In the genomic region with DNA sequence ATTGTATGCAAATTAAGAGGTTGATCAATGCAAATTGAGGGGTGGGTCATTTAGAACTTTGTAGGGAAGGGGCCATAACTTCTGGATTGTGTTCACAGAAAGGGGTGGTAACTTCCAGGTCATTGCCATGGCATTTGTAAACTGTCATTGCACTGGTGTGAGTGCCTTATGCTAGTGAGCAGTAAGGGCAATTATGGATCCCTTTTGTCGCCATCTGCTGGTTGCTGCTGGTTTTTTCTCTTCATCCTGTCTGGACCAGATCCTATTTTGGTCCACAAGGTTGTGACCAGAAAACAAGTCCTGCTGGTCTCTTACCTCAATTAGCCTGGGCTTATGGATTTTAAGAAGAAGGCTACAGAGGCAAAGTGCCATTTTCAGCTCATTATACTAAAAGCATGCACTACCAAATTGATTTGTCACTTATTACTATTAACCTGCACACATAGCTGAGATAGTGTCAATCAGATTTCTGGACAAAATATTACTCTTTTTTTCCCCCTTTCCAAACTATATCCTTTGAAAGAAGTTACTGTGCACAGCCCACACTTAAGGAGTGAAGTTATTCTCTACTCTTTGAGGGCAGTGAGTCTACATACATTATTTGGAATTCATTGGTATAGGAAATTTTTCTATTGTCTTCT, we compare ENCODE assay signal across 8 cellular contexts.
A peak's percentile ranks its signal among the peaks of the same experiment; 100 is the strongest.
DNase-seq lines count a peak whose midpoint lies in the region; ATAC-seq and TF ChIP-seq lines count a peak whose summit lies in the region.

No MANE protein-coding gene starts in this region.

- H3K4me1 ChIP-seq in thyroid gland: no peaks in the 10 kb centered on the region

- H3K9me3 ChIP-seq in thyroid gland: no peaks in the 10 kb centered on the region

- ATAC-seq in GM19025 (IDR thresholded peaks at IDR 0.05; ENCODE audit: low read depth, unreplicated experiment): peak; percentile 88
- ATAC-seq in HG03139 (IDR thresholded peaks at IDR 0.05; ENCODE audit: unreplicated experiment): peak; percentile 93
- peak; percentile 55 for ATAC-seq in activated CD8-positive, alpha-beta T cell treated with anti-CD3 and anti-CD28 coated beads for 36 hours
- ATAC-seq in naive thymus-derived CD8-positive, alpha-beta T cell: peak in 1 of 2 donors; percentile 54

- no peak overlapping the region for H3K27ac Mint-ChIP-seq in activated CD8-positive, alpha-beta T cell treated with anti-CD3 and anti-CD28 coated beads for 36 hours
- H3K27ac Mint-ChIP-seq in naive thymus-derived CD8-positive, alpha-beta T cell: no peak overlapping the region

- H3K4me1 Mint-ChIP-seq in activated CD8-positive, alpha-beta T cell treated with anti-CD3 and anti-CD28 coated beads for 36 hours (ENCODE audit: low read depth): no peaks in the 10 kb centered on the region
- H3K4me1 Mint-ChIP-seq in naive thymus-derived CD8-positive, alpha-beta T cell: no peaks in the 10 kb centered on the region

- CTCF ChIA-PET in activated CD8-positive, alpha-beta T cell treated with anti-CD3 and anti-CD28 coated beads for 36 hours (lab: Charles Lee): interaction anchor here (0.7 to 1.6 kb wide), 9 partner anchors 9 to 339 kb away, joined by 3 to 11 read pairs (median 3); no protein-coding TSS in a partner anchor

- WGBS in thyroid gland, 2 donors: 18 to 38% methylated on average over 1 of the region's 1 CpG

- TF ChIP-seq POLR2A in thyroid gland (IDR thresholded peaks at IDR 0.05): no peak

- intact Hi-C loops in activated CD8-positive, alpha-beta T cell treated with anti-CD3 and anti-CD28 coated beads for 36 hours (cut with micrococcal nuclease): loop anchor here (10.0 kb wide), 1 partner anchor 212 kb away; no protein-coding TSS in a partner anchor
- intact Hi-C loops in thyroid gland (cut with DNase I): loop anchor here (5.0 kb wide), 1 partner anchor 1089 kb away; no protein-coding TSS in a partner anchor

- TF ChIP-seq CTCF in activated CD8-positive, alpha-beta T cell treated with anti-CD3 and anti-CD28 coated beads for 36 hours (IDR thresholded peaks at IDR 0.05): peak; percentile 59
- peak in 5 of 6 experiments; percentile 22 to 77 (median 48) for TF ChIP-seq CTCF in thyroid gland (IDR thresholded peaks at IDR 0.05)

- H3K36me3 ChIP-seq in thyroid gland: no peaks in the 10 kb centered on the region

- H3K36me3 Mint-ChIP-seq in activated CD8-positive, alpha-beta T cell treated with anti-CD3 and anti-CD28 coated beads for 36 hours (ENCODE audit: low read depth): no peaks in the 10 kb centered on the region
- H3K36me3 Mint-ChIP-seq in naive thymus-derived CD8-positive, alpha-beta T cell: no peaks in the 10 kb centered on the region

- POLR2A ChIA-PET in activated CD8-positive, alpha-beta T cell treated with anti-CD3 and anti-CD28 coated beads for 36 hours (lab: Charles Lee): no interaction called here
- POLR2A ChIA-PET in naive thymus-derived CD8-positive, alpha-beta T cell (lab: Charles Lee): no interaction called here

- no peak overlapping the region for H3K4me3 Mint-ChIP-seq in activated CD8-positive, alpha-beta T cell treated with anti-CD3 and anti-CD28 coated beads for 36 hours
- H3K4me3 Mint-ChIP-seq in naive thymus-derived CD8-positive, alpha-beta T cell: no peak overlapping the region

- no peak overlapping the region for H3K4me3 ChIP-seq in thyroid gland (replicated peaks in 1 of 3)

- no peaks in the 10 kb centered on the region for H3K27me3 ChIP-seq in thyroid gland

- H3K27me3 Mint-ChIP-seq in activated CD8-positive, alpha-beta T cell treated with anti-CD3 and anti-CD28 coated beads for 36 hours: no peaks in the 10 kb centered on the region
- peaks cover 0 to 3% (median 0%) of the 10 kb centered on the region in 5 donors for H3K27me3 Mint-ChIP-seq in naive thymus-derived CD8-positive, alpha-beta T cell

- H3K27ac ChIP-seq in epithelial cell of prostate (no peak overlapping the region), thyroid gland (no peak overlapping the region)

- H3K9me3 Mint-ChIP-seq in activated CD8-positive, alpha-beta T cell treated with anti-CD3 and anti-CD28 coated beads for 36 hours: no peaks in the 10 kb centered on the region
- H3K9me3 Mint-ChIP-seq in naive thymus-derived CD8-positive, alpha-beta T cell: no peaks in the 10 kb centered on the region

- peak; percentile 63 for DNase-seq in CD1c-positive myeloid dendritic cell (ENCODE audit: extremely low spot score)
- DNase-seq in NCI-H526 (lab: John Stamatoyannopoulos, UW): peak; percentile 14 to 44
- peak; percentile 79 for DNase-seq in activated CD8-positive, alpha-beta T cell treated with anti-CD3 and anti-CD28 coated beads for 36 hours
- peak; percentile 10 for DNase-seq in epithelial cell of prostate (ENCODE audit: low read depth, low spot score)
- DNase-seq in naive thymus-derived CD8-positive, alpha-beta T cell: peak; percentile 10 to 67 (median 34)
- peak; percentile 58 to 67 for DNase-seq in thyroid gland

Comparison
In these comparisons a context has a peak if more than half of its experiments do, and no peak if none do; other contexts are left out.
1. DNase-seq: peak in every context shown above with its lines; median percentile 79 in activated CD8-positive, alpha-beta T cell treated with anti-CD3 and anti-CD28 coated beads for 36 hours; 63 in CD1c-positive myeloid dendritic cell; 62 in thyroid gland; 34 in naive thymus-derived CD8-positive, alpha-beta T cell; 29 in NCI-H526; 10 in epithelial cell of prostate.